Comparison of ENCODE assay signal across 1 cellular context in the genomic region with DNA sequence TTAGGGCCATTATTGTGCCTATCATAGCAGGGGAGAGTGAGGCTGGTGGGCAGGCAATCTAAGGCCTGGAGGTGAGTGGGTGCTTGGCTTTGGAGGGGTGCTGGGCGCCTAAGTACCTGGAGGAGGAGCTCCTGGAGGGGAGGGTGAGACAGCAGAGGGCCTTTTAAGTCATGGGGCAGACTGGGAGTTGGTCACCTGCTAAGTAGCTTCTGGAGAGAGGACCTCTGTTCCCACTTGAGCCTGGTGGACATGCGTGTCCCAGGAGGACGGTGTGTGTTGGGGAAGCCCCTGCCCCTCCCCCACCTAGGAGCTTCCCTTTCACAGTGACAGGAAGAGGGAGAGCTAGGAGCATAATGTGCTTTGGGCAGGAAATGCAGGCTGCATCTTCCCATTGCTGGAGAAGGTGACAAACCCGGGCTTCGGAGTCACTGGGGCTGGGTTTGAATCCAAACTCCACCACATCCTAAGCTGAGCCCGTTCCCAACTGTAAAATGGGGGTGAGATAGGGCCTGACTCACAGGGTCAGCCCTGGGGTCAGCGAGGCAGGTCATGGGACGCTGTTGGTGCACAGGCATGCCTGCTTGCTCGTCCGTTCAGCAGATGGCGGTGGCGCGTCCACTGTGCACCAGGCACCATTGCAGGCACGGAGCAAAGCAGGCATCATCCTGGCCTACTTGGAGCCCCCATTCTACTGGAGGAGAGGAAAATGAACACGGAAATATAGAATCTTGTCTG.
TF ChIP-seq lines count a peak whose summit lies in the region.

No MANE protein-coding gene starts in this region.

TF ChIP-seq in HepG2, 621 proteins besides CTCF, POLR2A, EP300 and RAD21 (continued from another document and continues in another):
- TF ChIP-seq, protein P1, sequence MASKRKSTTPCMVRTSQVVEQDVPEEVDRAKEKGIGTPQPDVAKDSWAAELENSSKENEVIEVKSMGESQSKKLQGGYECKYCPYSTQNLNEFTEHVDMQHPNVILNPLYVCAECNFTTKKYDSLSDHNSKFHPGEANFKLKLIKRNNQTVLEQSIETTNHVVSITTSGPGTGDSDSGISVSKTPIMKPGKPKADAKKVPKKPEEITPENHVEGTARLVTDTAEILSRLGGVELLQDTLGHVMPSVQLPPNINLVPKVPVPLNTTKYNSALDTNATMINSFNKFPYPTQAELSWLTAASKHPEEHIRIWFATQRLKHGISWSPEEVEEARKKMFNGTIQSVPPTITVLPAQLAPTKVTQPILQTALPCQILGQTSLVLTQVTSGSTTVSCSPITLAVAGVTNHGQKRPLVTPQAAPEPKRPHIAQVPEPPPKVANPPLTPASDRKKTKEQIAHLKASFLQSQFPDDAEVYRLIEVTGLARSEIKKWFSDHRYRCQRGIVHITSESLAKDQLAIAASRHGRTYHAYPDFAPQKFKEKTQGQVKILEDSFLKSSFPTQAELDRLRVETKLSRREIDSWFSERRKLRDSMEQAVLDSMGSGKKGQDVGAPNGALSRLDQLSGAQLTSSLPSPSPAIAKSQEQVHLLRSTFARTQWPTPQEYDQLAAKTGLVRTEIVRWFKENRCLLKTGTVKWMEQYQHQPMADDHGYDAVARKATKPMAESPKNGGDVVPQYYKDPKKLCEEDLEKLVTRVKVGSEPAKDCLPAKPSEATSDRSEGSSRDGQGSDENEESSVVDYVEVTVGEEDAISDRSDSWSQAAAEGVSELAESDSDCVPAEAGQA (IDR thresholded peaks at IDR 0.05; ENCODE audit: low read depth): no peak
- TF ChIP-seq, protein P1 (CRISPR knock-in tag; IDR thresholded peaks at IDR 0.05; ENCODE audit: borderline replicate concordance): no peak
- TF ChIP-seq ZMYM2 (CRISPR knock-in tag; IDR thresholded peaks at IDR 0.05) (peak; percentile 39; the same call in 1 of the 2 replicates), ZNF781 (CRISPR knock-in tag; IDR thresholded peaks at IDR 0.05; ENCODE audit: borderline replicate concordance, not compliant biosample characterization) (no peak), GLI4 (CRISPR knock-in tag; IDR thresholded peaks at IDR 0.05; ENCODE audit: borderline replicate concordance) (no peak), RBM22 (optimal IDR thresholded peaks at IDR 0.05; ENCODE audit: low read length) (peak; percentile 64), ZNF629 (CRISPR knock-in tag; conservative IDR thresholded peaks at IDR 0.05) (no peak), FOXA1 (IDR thresholded peaks at IDR 0.05) (no peak), FOXA1 (CRISPR knock-in tag; IDR thresholded peaks at IDR 0.05) (peak; percentile 19; the same call in 1 of the 2 replicates), RFXANK (CRISPR knock-in tag; IDR thresholded peaks at IDR 0.05) (no peak), POLR2AphosphoS5 (IDR thresholded peaks at IDR 0.05; ENCODE audit: low read depth, low read length) (no peak), ZNF383 (CRISPR knock-in tag; IDR thresholded peaks at IDR 0.05; ENCODE audit: borderline replicate concordance) (no peak), NBN (conservative IDR thresholded peaks at IDR 0.05) (no peak), SOX13 (IDR thresholded peaks at IDR 0.05) (no peak), SOX13 (CRISPR knock-in tag; conservative IDR thresholded peaks at IDR 0.05 in 1 of 2, IDR thresholded peaks at IDR 0.05 in 1 of 2) (no peak), SP140L (CRISPR knock-in tag; IDR thresholded peaks at IDR 0.05; ENCODE audit: borderline replicate concordance) (no peak), ZNF225 (CRISPR knock-in tag; IDR thresholded peaks at IDR 0.05) (0 out of 2 replicates have a peak, but pooled peaks have one; percentile 49), SOX6 (IDR thresholded peaks at IDR 0.05) (no peak), SOX6 (CRISPR knock-in tag; IDR thresholded peaks at IDR 0.05) (no peak), RAD51 (IDR thresholded peaks at IDR 0.05; ENCODE audit: borderline replicate concordance) (no peak), SAP130 (CRISPR knock-in tag; IDR thresholded peaks at IDR 0.05; ENCODE audit: low read depth) (no peak; the same call in 1 of the 2 replicates), RFX3 (CRISPR knock-in tag; IDR thresholded peaks at IDR 0.05) (no peak), FOXK2 (IDR thresholded peaks at IDR 0.05) (no peak), IKZF4 (CRISPR knock-in tag; IDR thresholded peaks at IDR 0.05; ENCODE audit: borderline replicate concordance, low read depth, not compliant biosample characterization) (no peak), ZNF33B (CRISPR knock-in tag; IDR thresholded peaks at IDR 0.05) (no peak), ZSCAN22 (CRISPR knock-in tag; IDR thresholded peaks at IDR 0.05) (no peak), ZBTB7A (CRISPR knock-in tag; IDR thresholded peaks at IDR 0.05) (no peak), PHF21A (CRISPR knock-in tag; IDR thresholded peaks at IDR 0.05) (no peak), NR2F1 (CRISPR knock-in tag; IDR thresholded peaks at IDR 0.05) (peak in 1 of 2 experiments; percentile 16; a peak in 1 of 4 replicates), ZBTB38 (CRISPR knock-in tag; IDR thresholded peaks at IDR 0.05) (peak; percentile 54), MATR3 (CRISPR knock-in tag; IDR thresholded peaks at IDR 0.05) (no peak), CBX5 (CRISPR knock-in tag; IDR thresholded peaks at IDR 0.05; ENCODE audit: borderline replicate concordance) (no peak; the same call in 1 of the 2 replicates), GABPA (IDR thresholded peaks at IDR 0.05; ENCODE audit: low read depth, low read length) (no peak), GABPA (CRISPR knock-in tag; IDR thresholded peaks at IDR 0.05; ENCODE audit: low read depth) (no peak)
- TF ChIP-seq, protein P2, sequence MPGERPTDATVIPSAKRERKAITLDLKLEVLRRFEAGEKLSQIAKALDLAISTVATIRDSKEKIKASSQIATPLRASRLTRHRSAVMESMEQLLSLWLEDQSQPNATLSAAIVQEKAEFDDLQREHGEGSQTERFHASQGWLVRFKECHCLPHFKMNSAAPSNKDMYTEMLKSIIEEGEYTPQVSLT (CRISPR knock-in tag; IDR thresholded peaks at IDR 0.05; ENCODE audit: borderline replicate concordance, low read depth): no peak
- TF ChIP-seq, protein P3, sequence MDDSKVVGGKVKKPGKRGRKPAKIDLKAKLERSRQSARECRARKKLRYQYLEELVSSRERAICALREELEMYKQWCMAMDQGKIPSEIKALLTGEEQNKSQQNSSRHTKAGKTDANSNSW (CRISPR knock-in tag; IDR thresholded peaks at IDR 0.05; ENCODE audit: borderline replicate concordance): no peak
- TF ChIP-seq, protein P4, sequence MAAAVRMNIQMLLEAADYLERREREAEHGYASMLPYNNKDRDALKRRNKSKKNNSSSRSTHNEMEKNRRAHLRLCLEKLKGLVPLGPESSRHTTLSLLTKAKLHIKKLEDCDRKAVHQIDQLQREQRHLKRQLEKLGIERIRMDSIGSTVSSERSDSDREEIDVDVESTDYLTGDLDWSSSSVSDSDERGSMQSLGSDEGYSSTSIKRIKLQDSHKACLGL (CRISPR knock-in tag; IDR thresholded peaks at IDR 0.05): 0 out of 2 replicates have a peak, but pooled peaks have one; percentile 29
- TF ChIP-seq, protein P5, sequence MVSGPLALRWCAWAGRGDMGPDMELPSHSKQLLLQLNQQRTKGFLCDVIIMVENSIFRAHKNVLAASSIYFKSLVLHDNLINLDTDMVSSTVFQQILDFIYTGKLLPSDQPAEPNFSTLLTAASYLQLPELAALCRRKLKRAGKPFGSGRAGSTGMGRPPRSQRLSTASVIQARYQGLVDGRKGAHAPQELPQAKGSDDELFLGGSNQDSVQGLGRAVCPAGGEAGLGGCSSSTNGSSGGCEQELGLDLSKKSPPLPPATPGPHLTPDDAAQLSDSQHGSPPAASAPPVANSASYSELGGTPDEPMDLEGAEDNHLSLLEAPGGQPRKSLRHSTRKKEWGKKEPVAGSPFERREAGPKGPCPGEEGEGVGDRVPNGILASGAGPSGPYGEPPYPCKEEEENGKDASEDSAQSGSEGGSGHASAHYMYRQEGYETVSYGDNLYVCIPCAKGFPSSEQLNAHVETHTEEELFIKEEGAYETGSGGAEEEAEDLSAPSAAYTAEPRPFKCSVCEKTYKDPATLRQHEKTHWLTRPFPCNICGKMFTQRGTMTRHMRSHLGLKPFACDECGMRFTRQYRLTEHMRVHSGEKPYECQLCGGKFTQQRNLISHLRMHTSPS (CRISPR knock-in tag; IDR thresholded peaks at IDR 0.05; ENCODE audit: low read depth): no peak
- TF ChIP-seq, protein P6, sequence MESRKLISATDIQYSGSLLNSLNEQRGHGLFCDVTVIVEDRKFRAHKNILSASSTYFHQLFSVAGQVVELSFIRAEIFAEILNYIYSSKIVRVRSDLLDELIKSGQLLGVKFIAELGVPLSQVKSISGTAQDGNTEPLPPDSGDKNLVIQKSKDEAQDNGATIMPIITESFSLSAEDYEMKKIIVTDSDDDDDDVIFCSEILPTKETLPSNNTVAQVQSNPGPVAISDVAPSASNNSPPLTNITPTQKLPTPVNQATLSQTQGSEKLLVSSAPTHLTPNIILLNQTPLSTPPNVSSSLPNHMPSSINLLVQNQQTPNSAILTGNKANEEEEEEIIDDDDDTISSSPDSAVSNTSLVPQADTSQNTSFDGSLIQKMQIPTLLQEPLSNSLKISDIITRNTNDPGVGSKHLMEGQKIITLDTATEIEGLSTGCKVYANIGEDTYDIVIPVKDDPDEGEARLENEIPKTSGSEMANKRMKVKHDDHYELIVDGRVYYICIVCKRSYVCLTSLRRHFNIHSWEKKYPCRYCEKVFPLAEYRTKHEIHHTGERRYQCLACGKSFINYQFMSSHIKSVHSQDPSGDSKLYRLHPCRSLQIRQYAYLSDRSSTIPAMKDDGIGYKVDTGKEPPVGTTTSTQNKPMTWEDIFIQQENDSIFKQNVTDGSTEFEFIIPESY (CRISPR knock-in tag; IDR thresholded peaks at IDR 0.05): peak; percentile 23; the same call in 1 of the 2 replicates
- TF ChIP-seq, protein P7, sequence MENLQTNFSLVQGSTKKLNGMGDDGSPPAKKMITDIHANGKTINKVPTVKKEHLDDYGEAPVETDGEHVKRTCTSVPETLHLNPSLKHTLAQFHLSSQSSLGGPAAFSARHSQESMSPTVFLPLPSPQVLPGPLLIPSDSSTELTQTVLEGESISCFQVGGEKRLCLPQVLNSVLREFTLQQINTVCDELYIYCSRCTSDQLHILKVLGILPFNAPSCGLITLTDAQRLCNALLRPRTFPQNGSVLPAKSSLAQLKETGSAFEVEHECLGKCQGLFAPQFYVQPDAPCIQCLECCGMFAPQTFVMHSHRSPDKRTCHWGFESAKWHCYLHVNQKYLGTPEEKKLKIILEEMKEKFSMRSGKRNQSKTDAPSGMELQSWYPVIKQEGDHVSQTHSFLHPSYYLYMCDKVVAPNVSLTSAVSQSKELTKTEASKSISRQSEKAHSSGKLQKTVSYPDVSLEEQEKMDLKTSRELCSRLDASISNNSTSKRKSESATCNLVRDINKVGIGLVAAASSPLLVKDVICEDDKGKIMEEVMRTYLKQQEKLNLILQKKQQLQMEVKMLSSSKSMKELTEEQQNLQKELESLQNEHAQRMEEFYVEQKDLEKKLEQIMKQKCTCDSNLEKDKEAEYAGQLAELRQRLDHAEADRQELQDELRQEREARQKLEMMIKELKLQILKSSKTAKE (CRISPR knock-in tag; IDR thresholded peaks at IDR 0.05; ENCODE audit: borderline replicate concordance): 0 out of 2 replicates have a peak, but pooled peaks have one; percentile 20
- TF ChIP-seq, protein P8, sequence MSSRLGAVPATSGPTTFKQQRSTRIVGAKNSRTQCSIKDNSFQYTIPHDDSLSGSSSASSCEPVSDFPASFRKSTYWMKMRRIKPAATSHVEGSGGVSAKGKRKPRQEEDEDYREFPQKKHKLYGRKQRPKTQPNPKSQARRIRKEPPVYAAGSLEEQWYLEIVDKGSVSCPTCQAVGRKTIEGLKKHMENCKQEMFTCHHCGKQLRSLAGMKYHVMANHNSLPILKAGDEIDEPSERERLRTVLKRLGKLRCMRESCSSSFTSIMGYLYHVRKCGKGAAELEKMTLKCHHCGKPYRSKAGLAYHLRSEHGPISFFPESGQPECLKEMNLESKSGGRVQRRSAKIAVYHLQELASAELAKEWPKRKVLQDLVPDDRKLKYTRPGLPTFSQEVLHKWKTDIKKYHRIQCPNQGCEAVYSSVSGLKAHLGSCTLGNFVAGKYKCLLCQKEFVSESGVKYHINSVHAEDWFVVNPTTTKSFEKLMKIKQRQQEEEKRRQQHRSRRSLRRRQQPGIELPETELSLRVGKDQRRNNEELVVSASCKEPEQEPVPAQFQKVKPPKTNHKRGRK (CRISPR knock-in tag; IDR thresholded peaks at IDR 0.05): 0 out of 2 replicates have a peak, but pooled peaks have one; percentile 31
- TF ChIP-seq, protein P9, sequence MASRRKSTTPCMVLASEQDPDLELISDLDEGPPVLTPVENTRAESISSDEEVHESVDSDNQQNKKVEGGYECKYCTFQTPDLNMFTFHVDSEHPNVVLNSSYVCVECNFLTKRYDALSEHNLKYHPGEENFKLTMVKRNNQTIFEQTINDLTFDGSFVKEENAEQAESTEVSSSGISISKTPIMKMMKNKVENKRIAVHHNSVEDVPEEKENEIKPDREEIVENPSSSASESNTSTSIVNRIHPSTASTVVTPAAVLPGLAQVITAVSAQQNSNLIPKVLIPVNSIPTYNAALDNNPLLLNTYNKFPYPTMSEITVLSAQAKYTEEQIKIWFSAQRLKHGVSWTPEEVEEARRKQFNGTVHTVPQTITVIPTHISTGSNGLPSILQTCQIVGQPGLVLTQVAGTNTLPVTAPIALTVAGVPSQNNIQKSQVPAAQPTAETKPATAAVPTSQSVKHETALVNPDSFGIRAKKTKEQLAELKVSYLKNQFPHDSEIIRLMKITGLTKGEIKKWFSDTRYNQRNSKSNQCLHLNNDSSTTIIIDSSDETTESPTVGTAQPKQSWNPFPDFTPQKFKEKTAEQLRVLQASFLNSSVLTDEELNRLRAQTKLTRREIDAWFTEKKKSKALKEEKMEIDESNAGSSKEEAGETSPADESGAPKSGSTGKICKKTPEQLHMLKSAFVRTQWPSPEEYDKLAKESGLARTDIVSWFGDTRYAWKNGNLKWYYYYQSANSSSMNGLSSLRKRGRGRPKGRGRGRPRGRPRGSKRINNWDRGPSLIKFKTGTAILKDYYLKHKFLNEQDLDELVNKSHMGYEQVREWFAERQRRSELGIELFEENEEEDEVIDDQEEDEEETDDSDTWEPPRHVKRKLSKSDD (CRISPR knock-in tag; IDR thresholded peaks at IDR 0.05; ENCODE audit: low read depth): no peak
- TF ChIP-seq, protein P10, sequence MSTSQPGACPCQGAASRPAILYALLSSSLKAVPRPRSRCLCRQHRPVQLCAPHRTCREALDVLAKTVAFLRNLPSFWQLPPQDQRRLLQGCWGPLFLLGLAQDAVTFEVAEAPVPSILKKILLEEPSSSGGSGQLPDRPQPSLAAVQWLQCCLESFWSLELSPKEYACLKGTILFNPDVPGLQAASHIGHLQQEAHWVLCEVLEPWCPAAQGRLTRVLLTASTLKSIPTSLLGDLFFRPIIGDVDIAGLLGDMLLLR (CRISPR knock-in tag; IDR thresholded peaks at IDR 0.05): peak; percentile 30; the same call in 1 of the 2 replicates
